11 cellular contexts compared by ENCODE assay signal in genomic region chr7:154666768-154667167, GRCh38.
"Had no signal": no experiment of that assay in that cellular context is flagged by ENCODE, and none has a peak within 500 bp of the region (broad histone marks: within the 10 kb centered on the region; RNA-seq: fewer than 3 reads in every experiment).

No MANE protein-coding gene starts in this region.

- H3K4me3 ChIP-seq: GM23248, GM23338, HAP-1 had no signal

- H2AFZ ChIP-seq: GM23248, GM23338 had no signal

- FAIRE-seq: H1, H54 had no signal

- DNase-seq: GM23248, GOT3, H7, H9, HCEC 1CT, HFFc6 had no signal

- H3K4me2 ChIP-seq: GM23338 had no signal

- H3K9me3 ChIP-seq: HAP-1 had no signal

- H3K36me3 ChIP-seq: HAP-1 had no signal

- H3K9ac ChIP-seq: GM23248 had no signal

- H3K27ac ChIP-seq: GM23248 had no signal

- H3K4me1 ChIP-seq: HAP-1 had no signal

- ATAC-seq: GM23338, HCT116 had no signal
